10 cellular contexts compared by ENCODE assay signal in genomic region chr7:84336303-84336702, GRCh38.
DNase-seq lines count a peak whose midpoint lies in the region; ATAC-seq lines count a peak whose summit lies in the region.
"Had no signal": no experiment of that assay in that cellular context is flagged by ENCODE, and none has a peak within 500 bp of the region (broad histone marks: within the 10 kb centered on the region; RNA-seq: fewer than 3 reads in every experiment).

No MANE protein-coding gene starts in this region.

- DNase-seq in NOMO-1 (lab: John Stamatoyannopoulos, UW; ENCODE audit: unreplicated experiment in 2 of 2), result peak; percentile 93 to 99
- DNase-seq in inferior parietal cortex (ENCODE audit: extremely low spot score), result peak; percentile 20
- no peak for DNase-seq in NCI-H1417 (lab: John Stamatoyannopoulos, UW)
- no peak for DNase-seq in cerebellum (ENCODE audit: low spot score)
- no peak for DNase-seq in NCI-H2029 (lab: John Stamatoyannopoulos, UW)
- DNase-seq in DMS53 treated with DMSO at 0.1 percent for 48 hours (lab: John Stamatoyannopoulos, UW; ENCODE audit: unreplicated experiment), result no peak
- DNase-seq: activated CD8-positive, alpha-beta memory T cell treated with anti-CD3 and anti-CD28 coated beads, Interleukin-2, amount 50 U/mL, for 4 hours had no signal

- ATAC-seq in GM18511 (IDR thresholded peaks at IDR 0.05; ENCODE audit: unreplicated experiment) (peak; percentile 94), HG02885 (IDR thresholded peaks at IDR 0.05; ENCODE audit: poor library complexity, unreplicated experiment) (peak; percentile 97)
- ATAC-seq: Panc1 had no signal

Comparison
In these comparisons a context has a peak if more than half of its experiments do, and no peak if none do; other contexts are left out.
1. DNase-seq: peak in NOMO-1 (2 of 2) and inferior parietal cortex (single experiment); none in NCI-H1417 (0 of 3), cerebellum (single experiment), NCI-H2029 (single experiment) and DMS53 treated with DMSO at 0.1 percent for 48 hours (single experiment).